ENCODE assay signal across 17 cellular contexts in genomic region chr14:104237651-104238423, GRCh38.
DNase-seq lines count a peak whose midpoint lies in the region; ATAC-seq and TF ChIP-seq lines count a peak whose summit lies in the region.
"Had no signal": no experiment of that assay in that cellular context is flagged by ENCODE, and none has a peak within 500 bp of the region (broad histone marks: within the 10 kb centered on the region; RNA-seq: fewer than 3 reads in every experiment).

No MANE protein-coding gene starts in this region.

- no peaks in the 10 kb centered on the region for H3K36me3 Mint-ChIP-seq in natural killer cell
- H3K36me3 Mint-ChIP-seq in stimulated activated effector memory CD8-positive, alpha-beta T cell treated with anti-CD3 and anti-CD28 coated beads, Interleukin-12 subunit alpha, Interleukin-12 subunit beta, amount 100 ng/mL, for 72 hours, result no peaks in the 10 kb centered on the region

- H3K4me3 ChIP-seq in adrenal gland, result no peak overlapping the region
- H3K4me3 ChIP-seq in stomach, result no peak overlapping the region
- H3K4me3 ChIP-seq: BLaER1, MG63 had no signal

- no peak for TF ChIP-seq POLR2A in adrenal gland (IDR thresholded peaks at IDR 0.05)
- no peak for TF ChIP-seq POLR2A in stomach (IDR thresholded peaks at IDR 0.05)

- no peaks in the 10 kb centered on the region for H3K4me1 ChIP-seq in adrenal gland (replicated peaks in 1 of 2)
- H3K4me1 ChIP-seq in stomach, result peaks cover 0 to 7% (median 0%) of the 10 kb centered on the region in 4 donors

- H3K9me3 Mint-ChIP-seq in natural killer cell, result peaks cover 0 to 10% of the 10 kb centered on the region in 2 donors
- H3K9me3 Mint-ChIP-seq in stimulated activated effector memory CD8-positive, alpha-beta T cell treated with anti-CD3 and anti-CD28 coated beads, Interleukin-12 subunit alpha, Interleukin-12 subunit beta, amount 100 ng/mL, for 72 hours, result peaks cover 13% of the 10 kb centered on the region

- H3K4me1 Mint-ChIP-seq in natural killer cell, result peaks cover 0 to 5% of the 10 kb centered on the region in 2 donors
- H3K4me1 Mint-ChIP-seq in stimulated activated effector memory CD8-positive, alpha-beta T cell treated with anti-CD3 and anti-CD28 coated beads, Interleukin-12 subunit alpha, Interleukin-12 subunit beta, amount 100 ng/mL, for 72 hours, result no peaks in the 10 kb centered on the region

- ATAC-seq in natural killer cell, result no peak
- no peak for ATAC-seq in stimulated activated effector memory CD8-positive, alpha-beta T cell treated with anti-CD3 and anti-CD28 coated beads, Interleukin-12 subunit alpha, Interleukin-12 subunit beta, amount 100 ng/mL, for 72 hours
- ATAC-seq: Panc1 had no signal

- H3K27me3 ChIP-seq in adrenal gland, result no peaks in the 10 kb centered on the region
- H3K27me3 ChIP-seq in stomach, result peaks cover 0 to 22% (median 0%) of the 10 kb centered on the region in 3 donors
- H3K27me3 ChIP-seq: BLaER1, MG63 had no signal

- no peak overlapping the region for H3K27ac Mint-ChIP-seq in natural killer cell
- H3K27ac Mint-ChIP-seq in stimulated activated effector memory CD8-positive, alpha-beta T cell treated with anti-CD3 and anti-CD28 coated beads, Interleukin-12 subunit alpha, Interleukin-12 subunit beta, amount 100 ng/mL, for 72 hours, result no peak overlapping the region

- TF ChIP-seq EP300 in stomach (IDR thresholded peaks at IDR 0.05), result no peak

- no peak overlapping the region for H3K4me3 Mint-ChIP-seq in natural killer cell
- no peak overlapping the region for H3K4me3 Mint-ChIP-seq in stimulated activated effector memory CD8-positive, alpha-beta T cell treated with anti-CD3 and anti-CD28 coated beads, Interleukin-12 subunit alpha, Interleukin-12 subunit beta, amount 100 ng/mL, for 72 hours

- DNase-seq in activated T-cell treated with anti-CD3 and anti-CD28 coated beads, Interleukin-2, amount 50 U/mL, for 1 hour, result peak; percentile 1
- DNase-seq in activated T-cell treated with anti-CD3 and anti-CD28 coated beads for 4 hours (no peak), adrenal gland (peak in 4 of 7 donors; percentile 8 to 35 (median 12)), natural killer cell (peak; percentile 7), stomach (peak; percentile 8), SIG-M5 (lab: John Stamatoyannopoulos, UW) (no peak), NOMO-1 (lab: John Stamatoyannopoulos, UW; ENCODE audit: unreplicated experiment in 2 of 2) (no peak)
- no peak for DNase-seq in stimulated activated effector memory CD8-positive, alpha-beta T cell treated with anti-CD3 and anti-CD28 coated beads, Interleukin-12 subunit alpha, Interleukin-12 subunit beta, amount 100 ng/mL, for 72 hours (ENCODE audit: low spot score in 2 of 2)
- DNase-seq: MG63, NCI-H1092 treated with DMSO at 0.1 percent for 48 hours, NCI-H187, NCI-H446 treated with DMSO at 0.1 percent for 48 hours, NCI-H774, SHP77 had no signal

- H3K9me3 ChIP-seq in adrenal gland (replicated peaks in 1 of 3), result peaks cover 0 to 19% (median 0%) of the 10 kb centered on the region in 3 donors
- H3K9me3 ChIP-seq in stomach, result peaks cover 4 to 43% (median 41%) of the 10 kb centered on the region in 4 donors
- H3K9me3 ChIP-seq: MG63 had no signal

- intact Hi-C loops in adrenal gland (cut with DNase I) (no loop called here), natural killer cell (cut with micrococcal nuclease) (no loop called here), stomach (cut with DNase I; ENCODE audit: low total_unique reads) (no loop called here)

- H3K27me3 Mint-ChIP-seq in natural killer cell (ENCODE audit: low read depth in 2 of 2), result peaks cover 0 to 11% of the 10 kb centered on the region in 2 donors

- no peak overlapping the region for H3K27ac ChIP-seq in adrenal gland
- H3K27ac ChIP-seq in stomach, result no peak overlapping the region
- H3K27ac ChIP-seq: 22Rv1, BLaER1 had no signal

- TF ChIP-seq CTCF in adrenal gland (IDR thresholded peaks at IDR 0.05) (no peak), natural killer cell (IDR thresholded peaks at IDR 0.05) (no peak), stomach (IDR thresholded peaks at IDR 0.05) (no peak)

- H3K36me3 ChIP-seq in adrenal gland (replicated peaks in 1 of 2) (no peaks in the 10 kb centered on the region), stomach (no peaks in the 10 kb centered on the region)
- H3K36me3 ChIP-seq: BLaER1, MG63 had no signal

- 80 to 95% (median 86%) methylated on average over 21 to 24 of the region's 24 CpGs for WGBS in adrenal gland, 4 donors
- 80 to 94% (median 84%) methylated on average over 24 of the region's 24 CpGs for WGBS in stomach, 5 donors

Comparison
In these comparisons a context has a peak if more than half of its experiments do, and no peak if none do; other contexts are left out.
1. DNase-seq: peak in activated T-cell treated with anti-CD3 and anti-CD28 coated beads, Interleukin-2, amount 50 U/mL, for 1 hour (single experiment), adrenal gland (4 of 7), natural killer cell (single experiment) and stomach (single experiment); none in activated T-cell treated with anti-CD3 and anti-CD28 coated beads for 4 hours (single experiment), stimulated activated effector memory CD8-positive, alpha-beta T cell treated with anti-CD3 and anti-CD28 coated beads, Interleukin-12 subunit alpha, Interleukin-12 subunit beta, amount 100 ng/mL, for 72 hours (0 of 2), SIG-M5 (single experiment) and NOMO-1 (0 of 2).